In genomic region chr10:30783939-30784500, GRCh38 we compare ENCODE assay signal across 1 cellular context.
TF ChIP-seq lines count a peak whose summit lies in the region.

No MANE protein-coding gene starts in this region.

TF ChIP-seq in WTC11, 78 proteins besides CTCF, POLR2A, EP300 and RAD21 (continued from another document):
- TF ChIP-seq PRDM15 (CRISPR knock-in tag; IDR thresholded peaks at IDR 0.05) (no peak), SMAD3 (CRISPR knock-in tag; IDR thresholded peaks at IDR 0.05; ENCODE audit: borderline replicate concordance) (no peak), AR (CRISPR knock-in tag; IDR thresholded peaks at IDR 0.05) (no peak), SP1 (CRISPR knock-in tag; conservative IDR thresholded peaks at IDR 0.05) (0 out of 2 replicates have a peak, but pooled peaks have one; percentile 25), ZMAT4 (CRISPR knock-in tag; IDR thresholded peaks at IDR 0.05) (no peak), ETV6 (CRISPR knock-in tag; IDR thresholded peaks at IDR 0.05) (no peak), NFYB (CRISPR knock-in tag; conservative IDR thresholded peaks at IDR 0.05; ENCODE audit: low read depth) (no peak), JAZF1 (CRISPR knock-in tag; IDR thresholded peaks at IDR 0.05) (no peak), CREM (CRISPR knock-in tag; IDR thresholded peaks at IDR 0.05) (no peak)
